2 cellular contexts compared by ENCODE assay signal in the genomic region with DNA sequence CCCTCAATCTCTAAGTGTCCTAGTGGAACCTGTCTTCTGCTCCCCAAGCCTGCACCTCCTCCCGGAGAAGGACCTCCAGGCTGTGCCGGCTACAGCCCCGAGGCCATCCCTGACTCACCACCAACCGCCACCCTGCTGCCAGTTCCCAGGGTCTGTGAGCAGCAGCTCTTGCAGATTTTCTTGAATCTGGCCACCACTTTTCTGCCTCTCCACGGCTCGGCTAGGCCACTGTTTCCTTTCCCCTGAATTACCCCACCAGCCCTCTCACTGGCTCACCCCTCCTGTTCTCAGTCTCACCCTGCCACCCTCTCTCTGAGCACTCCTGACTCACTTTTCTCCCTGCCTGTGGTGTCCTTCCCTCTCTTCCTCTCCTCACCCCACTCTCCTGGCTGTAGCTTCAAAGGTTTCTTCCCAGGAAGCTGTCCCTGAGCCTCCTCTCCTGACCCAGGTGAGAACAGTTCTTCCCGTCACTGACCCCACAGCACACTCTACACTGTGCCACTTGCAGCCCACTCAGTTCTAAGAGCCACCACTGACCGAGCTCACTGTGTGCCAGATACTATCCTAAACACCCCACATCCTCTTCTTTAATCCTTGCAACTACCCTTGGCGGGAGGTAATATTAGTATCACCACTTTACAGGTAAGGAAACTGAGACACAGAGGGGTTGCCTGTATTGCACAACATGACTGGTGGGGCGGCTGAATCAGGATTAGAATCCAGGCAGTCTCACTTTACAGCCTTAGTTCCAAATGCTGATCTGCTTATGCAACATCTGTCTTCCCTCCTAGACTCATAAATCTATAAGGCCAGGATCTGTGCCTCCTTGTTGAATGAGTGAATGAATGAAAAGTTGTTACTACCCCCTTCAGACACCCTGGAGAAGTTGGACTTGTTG.
TF ChIP-seq lines count a peak whose summit lies in the region.

No MANE protein-coding gene starts in this region.

TF ChIP-seq in GM23338, 12 proteins besides CTCF, POLR2A, EP300 and RAD21:
- TF ChIP-seq, protein P1, sequence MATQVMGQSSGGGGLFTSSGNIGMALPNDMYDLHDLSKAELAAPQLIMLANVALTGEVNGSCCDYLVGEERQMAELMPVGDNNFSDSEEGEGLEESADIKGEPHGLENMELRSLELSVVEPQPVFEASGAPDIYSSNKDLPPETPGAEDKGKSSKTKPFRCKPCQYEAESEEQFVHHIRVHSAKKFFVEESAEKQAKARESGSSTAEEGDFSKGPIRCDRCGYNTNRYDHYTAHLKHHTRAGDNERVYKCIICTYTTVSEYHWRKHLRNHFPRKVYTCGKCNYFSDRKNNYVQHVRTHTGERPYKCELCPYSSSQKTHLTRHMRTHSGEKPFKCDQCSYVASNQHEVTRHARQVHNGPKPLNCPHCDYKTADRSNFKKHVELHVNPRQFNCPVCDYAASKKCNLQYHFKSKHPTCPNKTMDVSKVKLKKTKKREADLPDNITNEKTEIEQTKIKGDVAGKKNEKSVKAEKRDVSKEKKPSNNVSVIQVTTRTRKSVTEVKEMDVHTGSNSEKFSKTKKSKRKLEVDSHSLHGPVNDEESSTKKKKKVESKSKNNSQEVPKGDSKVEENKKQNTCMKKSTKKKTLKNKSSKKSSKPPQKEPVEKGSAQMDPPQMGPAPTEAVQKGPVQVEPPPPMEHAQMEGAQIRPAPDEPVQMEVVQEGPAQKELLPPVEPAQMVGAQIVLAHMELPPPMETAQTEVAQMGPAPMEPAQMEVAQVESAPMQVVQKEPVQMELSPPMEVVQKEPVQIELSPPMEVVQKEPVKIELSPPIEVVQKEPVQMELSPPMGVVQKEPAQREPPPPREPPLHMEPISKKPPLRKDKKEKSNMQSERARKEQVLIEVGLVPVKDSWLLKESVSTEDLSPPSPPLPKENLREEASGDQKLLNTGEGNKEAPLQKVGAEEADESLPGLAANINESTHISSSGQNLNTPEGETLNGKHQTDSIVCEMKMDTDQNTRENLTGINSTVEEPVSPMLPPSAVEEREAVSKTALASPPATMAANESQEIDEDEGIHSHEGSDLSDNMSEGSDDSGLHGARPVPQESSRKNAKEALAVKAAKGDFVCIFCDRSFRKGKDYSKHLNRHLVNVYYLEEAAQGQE (IDR thresholded peaks at IDR 0.05; ENCODE audit: unreplicated experiment) = no peak
- TF ChIP-seq STAT1 (IDR thresholded peaks at IDR 0.05; ENCODE audit: unreplicated experiment) = no peak

TF ChIP-seq in H1, 55 proteins besides CTCF, POLR2A, EP300 and RAD21 (continued from another document):
- TF ChIP-seq, protein P2, sequence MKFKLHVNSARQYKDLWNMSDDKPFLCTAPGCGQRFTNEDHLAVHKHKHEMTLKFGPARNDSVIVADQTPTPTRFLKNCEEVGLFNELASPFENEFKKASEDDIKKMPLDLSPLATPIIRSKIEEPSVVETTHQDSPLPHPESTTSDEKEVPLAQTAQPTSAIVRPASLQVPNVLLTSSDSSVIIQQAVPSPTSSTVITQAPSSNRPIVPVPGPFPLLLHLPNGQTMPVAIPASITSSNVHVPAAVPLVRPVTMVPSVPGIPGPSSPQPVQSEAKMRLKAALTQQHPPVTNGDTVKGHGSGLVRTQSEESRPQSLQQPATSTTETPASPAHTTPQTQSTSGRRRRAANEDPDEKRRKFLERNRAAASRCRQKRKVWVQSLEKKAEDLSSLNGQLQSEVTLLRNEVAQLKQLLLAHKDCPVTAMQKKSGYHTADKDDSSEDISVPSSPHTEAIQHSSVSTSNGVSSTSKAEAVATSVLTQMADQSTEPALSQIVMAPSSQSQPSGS (IDR thresholded peaks at IDR 0.05; ENCODE audit: low read length) = no peak
- TF ChIP-seq RBBP5 (IDR thresholded peaks at IDR 0.05; ENCODE audit: borderline replicate concordance, low read depth, low read length) (no peak), SRF (IDR thresholded peaks at IDR 0.05; ENCODE audit: low read depth, low read length) (no peak), YY1 (IDR thresholded peaks at IDR 0.05; ENCODE audit: low read depth, low read length) (no peak), RNF2 (IDR thresholded peaks at IDR 0.05; ENCODE audit: borderline replicate concordance, low read depth, low read length, missing control alignments, poor library complexity, severe bottlenecking) (no peak), TEAD4 (IDR thresholded peaks at IDR 0.05; ENCODE audit: low read depth, low read length) (no peak), SUZ12 (IDR thresholded peaks at IDR 0.05; ENCODE audit: low read length) (no peak), EGR1 (IDR thresholded peaks at IDR 0.05; ENCODE audit: borderline replicate concordance, low read depth, low read length) (no peak)
